Comparison of ENCODE assay signal across 8 cellular contexts in the genomic region with DNA sequence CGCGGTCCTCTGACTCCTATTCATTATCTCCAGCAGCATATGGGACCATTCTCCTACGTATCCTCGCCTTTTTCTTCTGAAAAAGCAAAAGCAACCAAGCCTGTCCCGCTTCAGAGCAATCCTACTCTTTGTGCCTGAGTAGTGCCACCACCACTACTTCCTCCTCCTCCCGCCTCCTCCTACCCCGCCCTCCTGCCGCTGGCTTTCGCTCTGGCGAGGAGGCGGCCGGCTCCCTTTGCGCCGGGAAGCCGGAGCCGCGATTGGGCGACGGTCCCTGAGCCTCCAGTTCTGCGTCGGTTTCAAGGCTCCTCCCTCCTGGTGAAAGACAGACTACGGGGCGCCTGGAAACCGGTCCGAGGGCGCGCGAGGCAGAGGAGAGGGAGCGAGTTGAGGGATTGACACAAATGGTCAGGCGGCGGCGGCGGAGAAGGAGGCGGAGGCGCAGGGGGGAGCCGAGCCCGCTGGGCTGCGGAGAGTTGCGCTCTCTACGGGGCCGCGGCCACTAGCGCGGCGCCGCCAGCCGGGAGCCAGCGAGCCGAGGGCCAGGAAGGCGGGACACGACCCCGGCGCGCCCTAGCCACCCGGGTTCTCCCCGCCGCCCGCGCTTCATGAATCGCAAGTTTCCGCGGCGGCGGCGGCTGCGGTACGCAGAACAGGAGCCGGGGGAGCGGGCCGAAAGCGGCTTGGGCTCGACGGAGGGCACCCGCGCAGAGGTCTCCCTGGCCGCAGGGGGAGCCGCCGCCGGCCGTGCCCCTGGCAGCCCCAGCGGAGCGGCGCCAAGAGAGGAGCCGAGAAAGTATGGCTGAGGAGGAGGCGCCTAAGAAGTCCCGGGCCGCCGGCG. TPM values are rescaled to one million over a fixed set of nuclear protein-coding genes. Genes with fewer than 3 reads are reported as not detected.
DNase-seq lines count a peak whose midpoint lies in the region; ATAC-seq and TF ChIP-seq lines count a peak whose summit lies in the region.

A gene (plus strand): TSS at position 351 of the 841 bp plus-strand sequence. CDS start 448 bp downstream, at position 799.

- CTCF ChIA-PET in activated CD4-positive, alpha-beta T cell treated with anti-CD3 and anti-CD28 coated beads, Interleukin-2, amount 10 ng/mL, durations not matched to agents 7 days and 5 days (lab: Charles Lee) = no interaction called here

- H3K79me1 ChIP-seq in mesenchymal stem cell (replicated peaks; ENCODE audit: low read length, poor library complexity, severe bottlenecking) = peaks cover 12% of the 10 kb centered on the region

- peaks cover 37% of the 10 kb centered on the region for H3K27me3 Mint-ChIP-seq in CD4-positive, CD25-positive, alpha-beta regulatory T cell
- H3K27me3 Mint-ChIP-seq in activated CD4-positive, alpha-beta T cell treated with anti-CD3 and anti-CD28 coated beads, Interleukin-2, amount 10 ng/mL, durations not matched to agents 7 days and 5 days = peaks cover 46% of the 10 kb centered on the region
- peaks cover 24% of the 10 kb centered on the region for H3K27me3 Mint-ChIP-seq in endothelial cell (ENCODE audit: unreplicated experiment)

- no peaks in the 10 kb centered on the region for H3K36me3 Mint-ChIP-seq in CD4-positive, CD25-positive, alpha-beta regulatory T cell
- H3K36me3 Mint-ChIP-seq in activated CD4-positive, alpha-beta T cell treated with anti-CD3 and anti-CD28 coated beads, Interleukin-2, amount 10 ng/mL, durations not matched to agents 7 days and 5 days (ENCODE audit: low read depth) = no peaks in the 10 kb centered on the region
- peaks cover 18% of the 10 kb centered on the region for H3K36me3 Mint-ChIP-seq in endothelial cell (ENCODE audit: low read depth, unreplicated experiment)

- H3K27ac ChIP-seq in CD4-positive, CD25-positive, alpha-beta regulatory T cell (ENCODE audit: insufficient read depth, low read length, poor library complexity, severe bottlenecking) = no peak within 1 kb of the TSS
- H3K27ac ChIP-seq in mesenchymal stem cell (ENCODE audit: low read length, poor library complexity, severe bottlenecking) = peak within 1 kb of the TSS; percentile 66

- no peak within 1 kb of the TSS for H3K14ac ChIP-seq in mesenchymal stem cell (ENCODE audit: low read length in 2 of 2)

- H2BK12ac ChIP-seq in mesenchymal stem cell (ENCODE audit: low read length in 2 of 2) = peak within 1 kb of the TSS in 1 of 2 experiments; percentile 88

- H2BK5ac ChIP-seq in mesenchymal stem cell (ENCODE audit: low read depth, low read length, poor library complexity, severe bottlenecking) = peak within 1 kb of the TSS; percentile 92

- peak; percentile 53 to 66 for ATAC-seq in CD4-positive, CD25-positive, alpha-beta regulatory T cell (ENCODE audit: low read depth in 2 of 2)
- ATAC-seq in GM19328 (IDR thresholded peaks at IDR 0.05; ENCODE audit: unreplicated experiment) (peak; percentile 88), HG03439 (IDR thresholded peaks at IDR 0.05; ENCODE audit: unreplicated experiment) (peak; percentile 93)

- H3K4me2 ChIP-seq in mesenchymal stem cell (ENCODE audit: low read length, poor library complexity, severe bottlenecking) = peak within 1 kb of the TSS; percentile 74

- H3K23ac ChIP-seq in mesenchymal stem cell (ENCODE audit: low read length in 2 of 2) = peak within 1 kb of the TSS in 1 of 2 experiments; percentile 67

- peak within 1 kb of the TSS; percentile 90 for H3K9ac ChIP-seq in mesenchymal stem cell (ENCODE audit: low read length)

- TF ChIP-seq CTCF in endothelial cell (IDR thresholded peaks at IDR 0.05; ENCODE audit: unreplicated experiment) = no peak

- peak within 1 kb of the TSS; percentile 49 to 86 (median 76) for H3K4me3 Mint-ChIP-seq in CD4-positive, CD25-positive, alpha-beta regulatory T cell
- H3K4me3 Mint-ChIP-seq in activated CD4-positive, alpha-beta T cell treated with anti-CD3 and anti-CD28 coated beads, Interleukin-2, amount 10 ng/mL, durations not matched to agents 7 days and 5 days = peak within 1 kb of the TSS; percentile 83
- peak within 1 kb of the TSS; percentile 94 for H3K4me3 Mint-ChIP-seq in endothelial cell (ENCODE audit: unreplicated experiment)

- H3K9me3 Mint-ChIP-seq in CD4-positive, CD25-positive, alpha-beta regulatory T cell = peaks cover 0 to 2% (median 0%) of the 10 kb centered on the region in 7 donors
- no peaks in the 10 kb centered on the region for H3K9me3 Mint-ChIP-seq in activated CD4-positive, alpha-beta T cell treated with anti-CD3 and anti-CD28 coated beads, Interleukin-2, amount 10 ng/mL, durations not matched to agents 7 days and 5 days
- no peaks in the 10 kb centered on the region for H3K9me3 Mint-ChIP-seq in endothelial cell (ENCODE audit: unreplicated experiment)

- H2BK15ac ChIP-seq in mesenchymal stem cell (ENCODE audit: low read depth, poor library complexity, severe bottlenecking) = peak within 1 kb of the TSS; percentile 70

- H3K4me3 ChIP-seq in CD4-positive, CD25-positive, alpha-beta regulatory T cell (ENCODE audit: low read depth, low read length) = peak within 1 kb of the TSS; percentile 41
- peak within 1 kb of the TSS; percentile 73 to 93 for H3K4me3 ChIP-seq in mesenchymal stem cell (ENCODE audit: insufficient read depth in 1 of 2, low read depth in 1 of 2, low read length in 2 of 2)

- peak within 1 kb of the TSS; percentile 78 for H4K91ac ChIP-seq in mesenchymal stem cell (ENCODE audit: low read length)

- H2AK5ac ChIP-seq in mesenchymal stem cell (ENCODE audit: low read length, severe bottlenecking) = no peak within 1 kb of the TSS

- H3K18ac ChIP-seq in mesenchymal stem cell (ENCODE audit: low read depth in 1 of 2, low read length in 2 of 2) = peak within 1 kb of the TSS; percentile 72 to 79

- peaks cover 9% of the 10 kb centered on the region for H3K4me1 ChIP-seq in CD4-positive, CD25-positive, alpha-beta regulatory T cell (ENCODE audit: control insufficient read depth, insufficient read depth, low read length, poor library complexity, severe bottlenecking)
- peaks cover 21% of the 10 kb centered on the region for H3K4me1 ChIP-seq in mesenchymal stem cell (ENCODE audit: control insufficient read depth, insufficient read depth, low read depth, low read length)

- H3K27me3 ChIP-seq in CD4-positive, CD25-positive, alpha-beta regulatory T cell (ENCODE audit: control insufficient read depth, insufficient read depth, low read length) = peaks cover 18% of the 10 kb centered on the region
- no peaks in the 10 kb centered on the region for H3K27me3 ChIP-seq in mesenchymal stem cell (ENCODE audit: control insufficient read depth in 1 of 2, insufficient read depth in 1 of 2, low read length in 2 of 2)

- H2AFZ ChIP-seq in mesenchymal stem cell (ENCODE audit: low read depth, low read length) = peak within 1 kb of the TSS; percentile 66

- POLR2A ChIA-PET in activated CD4-positive, alpha-beta T cell treated with anti-CD3 and anti-CD28 coated beads, Interleukin-2, amount 10 ng/mL, durations not matched to agents 7 days and 5 days (lab: Charles Lee) = no interaction called here

- H3K9me3 ChIP-seq in CD4-positive, CD25-positive, alpha-beta regulatory T cell (ENCODE audit: control insufficient read depth in 2 of 2, low read length in 2 of 2) = no peaks in the 10 kb centered on the region
- H3K9me3 ChIP-seq in mesenchymal stem cell (ENCODE audit: control insufficient read depth, low read length) = no peaks in the 10 kb centered on the region

- H3K27ac Mint-ChIP-seq in CD4-positive, CD25-positive, alpha-beta regulatory T cell = no peak within 1 kb of the TSS
- peak within 1 kb of the TSS; percentile 77 for H3K27ac Mint-ChIP-seq in activated CD4-positive, alpha-beta T cell treated with anti-CD3 and anti-CD28 coated beads, Interleukin-2, amount 10 ng/mL, durations not matched to agents 7 days and 5 days
- H3K27ac Mint-ChIP-seq in endothelial cell (ENCODE audit: unreplicated experiment) = no peak within 1 kb of the TSS

- peak within 1 kb of the TSS in 1 of 2 experiments; percentile 65 for H3K4ac ChIP-seq in mesenchymal stem cell (ENCODE audit: low read depth in 1 of 2, low read length in 2 of 2)

- peak within 1 kb of the TSS; percentile 83 for H2BK120ac ChIP-seq in mesenchymal stem cell (ENCODE audit: low read depth, low read length)

- no peaks in the 10 kb centered on the region for H3K36me3 ChIP-seq in CD4-positive, CD25-positive, alpha-beta regulatory T cell (ENCODE audit: control insufficient read depth, insufficient read depth, low read length)
- H3K36me3 ChIP-seq in mesenchymal stem cell (ENCODE audit: control insufficient read depth in 1 of 2, insufficient read depth in 2 of 2, low read depth in 1 of 2, low read length in 2 of 2) = peaks cover 13 to 27% of the 10 kb centered on the region in 2 experiments

- WGBS in mesenchymal stem cell = under 1% methylated on average over 83 of the region's 89 CpGs

- DNase-seq in CD4-positive, CD25-positive, alpha-beta regulatory T cell = peak in 1 of 3 donors; percentile 59
- DNase-seq in NCI-H345 treated with DMSO at 0.1 percent for 48 hours (lab: John Stamatoyannopoulos, UW; ENCODE audit: unreplicated experiment) (peak; percentile 92), endothelial cell (ENCODE audit: low spot score) (peak; percentile 94), mesenchymal stem cell (peak; percentile 99)
- peak; percentile 78 for DNase-seq in activated CD4-positive, alpha-beta T cell treated with anti-CD3 and anti-CD28 coated beads, Interleukin-2, amount 10 ng/mL, durations not matched to agents 7 days and 5 days
- peak; percentile 2 for DNase-seq in stimulated activated CD8-positive, alpha-beta memory T cell treated with anti-CD3 and anti-CD28 coated beads, Interleukin-12 subunit alpha, Interleukin-12 subunit beta, amount 100 ng/mL, for 4 hours (ENCODE audit: low read depth)

- peak within 1 kb of the TSS; percentile 67 for H4K8ac ChIP-seq in mesenchymal stem cell (ENCODE audit: low read length)

- H3K4me1 Mint-ChIP-seq in CD4-positive, CD25-positive, alpha-beta regulatory T cell = peaks cover 0 to 18% (median 0%) of the 10 kb centered on the region in 4 donors
- peaks cover 15% of the 10 kb centered on the region for H3K4me1 Mint-ChIP-seq in activated CD4-positive, alpha-beta T cell treated with anti-CD3 and anti-CD28 coated beads, Interleukin-2, amount 10 ng/mL, durations not matched to agents 7 days and 5 days
- peaks cover 18% of the 10 kb centered on the region for H3K4me1 Mint-ChIP-seq in endothelial cell (ENCODE audit: unreplicated experiment)

RNA-seq across cellular contexts. Expression of the gene that starts here (rescaled TPM):
- 0.10 TPM for total RNA-seq in CD4-positive, CD25-positive, alpha-beta regulatory T cell
- polyA plus RNA-seq in CD4-positive, CD25-positive, alpha-beta regulatory T cell = under 1 TPM in 1 of 4 donors, not detected in 3; 0.06 TPM
- total RNA-seq in activated CD4-positive, alpha-beta T cell treated with anti-CD3 and anti-CD28 coated beads, Interleukin-2, amount 10 ng/mL, durations not matched to agents 7 days and 5 days = 1 to 10 TPM; 1.2 TPM
- total RNA-seq in endothelial cell (ENCODE audit: unreplicated experiment) = 38.7 TPM
- 4.6 TPM for polyA plus RNA-seq in mesenchymal stem cell (2013, experiment 1 of 2)
- polyA plus RNA-seq in mesenchymal stem cell (2013, experiment 2 of 2) = 5.0 TPM

Comparison
In these comparisons a context has a peak if more than half of its experiments do, and no peak if none do; other contexts are left out.
1. RNA of the gene that starts here (total RNA-seq): 38.7 TPM in endothelial cell (single experiment); 1.2 TPM in activated CD4-positive, alpha-beta T cell treated with anti-CD3 and anti-CD28 coated beads, Interleukin-2, amount 10 ng/mL, durations not matched to agents 7 days and 5 days and 0.10 TPM in CD4-positive, CD25-positive, alpha-beta regulatory T cell (single experiment); every median in the first group is over 10 times any median in the second.
2. Peak in ATAC-seq and H3K4me3 ChIP-seq in CD4-positive, CD25-positive, alpha-beta regulatory T cell; RNA of the gene not detected or under 1 TPM.
3. Peak in every context shown above with its lines, with median percentiles within 50 percentile points of each other: ATAC-seq and H3K4me3 Mint-ChIP-seq.